ENCODE assay signal across 8 cellular contexts in the genomic region with DNA sequence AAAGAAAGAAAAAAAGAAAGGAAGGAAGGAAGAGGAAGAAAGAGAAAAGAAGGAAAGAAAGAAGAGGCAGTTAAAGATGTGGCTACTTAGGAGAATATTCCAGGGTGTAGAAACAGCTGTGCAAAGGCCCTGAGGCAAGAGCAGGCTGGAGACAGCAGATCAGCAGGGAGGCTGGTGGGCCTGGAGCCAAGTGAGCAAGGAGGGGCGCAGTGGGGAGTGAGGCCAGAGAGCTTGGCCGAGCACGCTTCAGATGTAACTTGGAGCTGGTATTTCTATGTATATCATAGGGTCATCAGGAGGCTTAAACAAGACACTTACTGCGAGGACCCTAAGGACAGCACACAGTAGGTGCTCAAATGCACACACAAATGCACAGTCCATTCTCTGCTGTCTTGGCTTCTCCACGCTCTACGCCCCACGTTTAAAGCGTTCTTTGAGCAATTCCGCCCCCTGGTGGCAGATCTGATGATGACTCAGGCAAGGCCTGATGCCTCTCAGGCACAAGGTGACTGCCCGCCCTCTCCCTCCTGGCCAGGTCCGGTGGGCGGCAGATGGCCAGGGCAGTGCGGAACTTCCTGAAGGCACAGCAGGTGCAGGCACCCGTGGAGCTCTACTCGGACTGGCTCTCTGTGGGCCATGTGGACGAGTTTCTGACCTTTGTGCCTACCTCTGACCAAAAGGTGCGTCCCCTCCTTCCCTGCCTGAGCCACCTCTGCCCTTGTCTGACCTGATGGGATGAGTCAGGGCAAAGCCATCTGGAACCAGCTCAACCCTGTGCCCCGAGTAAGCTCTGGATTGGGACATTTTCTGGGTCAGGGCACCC. TPM values are rescaled to one million over a fixed set of nuclear protein-coding genes. Genes with fewer than 3 reads are reported as not detected.
DNase-seq lines count a peak whose midpoint lies in the region; ATAC-seq and TF ChIP-seq lines count a peak whose summit lies in the region.

No MANE protein-coding gene starts in this region.

- no peaks in the 10 kb centered on the region for H3K9me3 Mint-ChIP-seq in central memory CD8-positive, alpha-beta T cell

- H3K36me3 Mint-ChIP-seq in central memory CD8-positive, alpha-beta T cell (ENCODE audit: insufficient read depth), result no peaks in the 10 kb centered on the region

- H3K27me3 Mint-ChIP-seq in central memory CD8-positive, alpha-beta T cell, result peaks cover 24% of the 10 kb centered on the region

- H3K4me3 ChIP-seq in AG04450 (ENCODE audit: low read depth, low read length), result no peak overlapping the region

- ATAC-seq in GM21529 (IDR thresholded peaks at IDR 0.05; ENCODE audit: unreplicated experiment), result peak; percentile 49
- ATAC-seq in central memory CD8-positive, alpha-beta T cell (replicated peaks; ENCODE audit: extremely low read depth, poor library complexity, severe bottlenecking), result peak; percentile 43
- ATAC-seq in left colon, result peak; percentile 41
- ATAC-seq in HG02973 (IDR thresholded peaks at IDR 0.05; ENCODE audit: unreplicated experiment), result no peak

- CTCF ChIA-PET in AG04450 (lab: Charles Lee), result interaction anchor here (0.6 to 9.1 kb wide), 30 partner anchors 8 to 277 kb away, joined by 3 to 282 read pairs (median 4); no protein-coding TSS in a partner anchor

- POLR2A ChIA-PET in AG04450 (lab: Yijun Ruan, JAX), result interaction anchor here (0.5 kb wide), 1 partner anchor 112 kb away, joined by 5 read pairs; no protein-coding TSS in a partner anchor

- peak; percentile 81 for TF ChIP-seq CTCF in AG04450 (IDR thresholded peaks at IDR 0.05; ENCODE audit: low read depth, low read length)

- DNase-seq in AG04450 (ENCODE audit: low read depth, low spot score), result peak; percentile 55
- peak; percentile 86 for DNase-seq in NCI-H345 (lab: John Stamatoyannopoulos, UW)
- peak; percentile 77 for DNase-seq in activated CD4-positive, alpha-beta T cell treated with anti-CD3 and anti-CD28 coated beads for 1 hour
- peak; percentile 67 to 89 for DNase-seq in central memory CD8-positive, alpha-beta T cell (ENCODE audit: low spot score in 2 of 2)
- peak; percentile 82 to 96 for DNase-seq in left colon
- peak; percentile 87 for DNase-seq in stimulated activated CD4-positive, alpha-beta T cell treated with anti-CD3 and anti-CD28 coated beads, Interleukin-4, amount 100 ng/mL, for 1 hour

- H3K4me3 Mint-ChIP-seq in central memory CD8-positive, alpha-beta T cell, result no peak overlapping the region

- no peak overlapping the region for H3K27ac Mint-ChIP-seq in central memory CD8-positive, alpha-beta T cell (ENCODE audit: low read depth)

- no peak overlapping the region for H3K27ac ChIP-seq in AG04450 (ENCODE audit: low read depth, low read length)

- no peaks in the 10 kb centered on the region for H3K9me3 ChIP-seq in AG04450 (ENCODE audit: control insufficient read depth, insufficient read depth, low read length)

- H3K27me3 ChIP-seq in AG04450 (ENCODE audit: control insufficient read depth, insufficient read depth, low read length), result peaks cover 4% of the 10 kb centered on the region

- intact Hi-C loops in left colon (cut with DNase I, micrococcal nuclease), result loop anchor here (5.0 kb wide), 2 partner anchors 110 to 175 kb away; no protein-coding TSS in a partner anchor

- peaks cover 7% of the 10 kb centered on the region for H3K4me1 Mint-ChIP-seq in central memory CD8-positive, alpha-beta T cell

RNA-seq across cellular contexts. Expression of gene PADI3, which starts 11.9 kb away (rescaled TPM):
- polyA plus RNA-seq in AG04450 (2011; rRNA removed), result 0.05 TPM in 1 of 2 replicates, not detected in the other
- 0.05 and 0.09 TPM in 2 replicates for polyA minus RNA-seq in AG04450 (2011; rRNA and poly(A)+ RNA removed)
- not detected for total RNA-seq in left colon

RNA-seq across cellular contexts. Expression of gene PADI1, which starts 32.1 kb away (rescaled TPM):
- polyA plus RNA-seq in AG04450 (2011; rRNA removed), result not detected in 2 replicates
- polyA minus RNA-seq in AG04450 (2011; rRNA and poly(A)+ RNA removed), result 0.09 TPM in 1 of 2 replicates, not detected in the other
- total RNA-seq in left colon, result under 1 TPM; 0.27 to 0.47 TPM
